Comparison of ENCODE assay signal across 8 cellular contexts in genomic region chr19:40348125-40348913, GRCh38. TPM values are rescaled to one million over a fixed set of nuclear protein-coding genes. Genes with fewer than 3 reads are reported as not detected.
DNase-seq lines count a peak whose midpoint lies in the region; ATAC-seq, FAIRE-seq and TF ChIP-seq lines count a peak whose summit lies in the region.

Gene C19orf47, minus strand, starts transcription at chr19:40348397. Its CDS starts 6,540 bp downstream, at chr19:40341857.
Gene PLD3, plus strand, starts transcription at chr19:40348695. Its CDS starts 17,789 bp downstream, at chr19:40366484.

- TF ChIP-seq RAD21 in HepG2 (CRISPR knock-in tag; IDR thresholded peaks at IDR 0.05), result peak; percentile 51; the same call in 1 of the 2 replicates

- H3K4me3 ChIP-seq in HepG2 (replicated peaks in 1 of 3; ENCODE audit: insufficient read depth in 1 of 3, low read depth in 2 of 3, low read length in 3 of 3), result peak within 1 kb of the TSS; percentile 80 to 98 (median 92)

- CTCF ChIA-PET in HepG2 (lab: Yijun Ruan, JAX; ENCODE audit: low intra/inter-chr PET ratio, low total read pairs), result no interaction called here

- peak; percentile 81 to 92 for TF ChIP-seq POLR2A in HepG2 (IDR thresholded peaks at IDR 0.05; ENCODE audit: insufficient read depth in 1 of 2, low read depth in 2 of 2, low read length in 2 of 2)

- intact Hi-C loops in HepG2 (cut with micrococcal nuclease; ENCODE audit: unreplicated experiment), result loop anchor here (10.0 kb wide), 1 partner anchor 76 kb away; the partner anchor contains the start of gene SERTAD1

- no peaks in the 10 kb centered on the region; the same call in 1 of the 2 replicates for H4K20me1 ChIP-seq in HepG2 (ENCODE audit: insufficient read depth, low read length)

- DNase-seq in NCI-H774 (lab: John Stamatoyannopoulos, UW) (peak; percentile 98), dermis blood vessel endothelial cell (peak; percentile 100), HepG2 (ENCODE audit: low spot score) (peak; percentile 97)
- DNase-seq in activated CD4-positive, alpha-beta T cell treated with anti-CD3 and anti-CD28 coated beads, Interleukin-2, amount 50 U/mL, for 4 hours, result peak; percentile 97 to 99
- DNase-seq in stimulated activated CD4-positive, alpha-beta T cell treated with anti-CD3 and anti-CD28 coated beads, Interleukin-4, amount 100 ng/mL, for 1 hour, result peak; percentile 98

- TF ChIP-seq CTCF in C4-2B (conservative IDR thresholded peaks at IDR 0.05) (no peak), HepG2 (CRISPR knock-in tag; IDR thresholded peaks at IDR 0.05) (peak; percentile 21)

- no peaks in the 10 kb centered on the region; a peak in 1 of 5 replicates for H3K27me3 ChIP-seq in HepG2 (ENCODE audit: control insufficient read depth in 1 of 2, insufficient read depth in 2 of 2, low read length in 2 of 2)

- peak; percentile 72 for FAIRE-seq in HepG2 (lab: Jason Lieb, UNC)

- H3K4me1 ChIP-seq in HepG2 (ENCODE audit: insufficient read depth, low read length), result peaks cover 16% of the 10 kb centered on the region

- H3K9ac ChIP-seq in HepG2 (ENCODE audit: insufficient read depth, low read depth, low read length), result peak within 1 kb of the TSS; percentile 88

- no TSS peak for BruUV-seq in HepG2 (replicated peaks; lab: Mats Ljungman, UMichigan)

- peaks cover 21% of the 10 kb centered on the region for H3K79me2 ChIP-seq in HepG2 (ENCODE audit: insufficient read depth, low read length)

- H3K9me3 ChIP-seq in HepG2 (ENCODE audit: low read length), result no peaks in the 10 kb centered on the region

- H3K36me3 ChIP-seq in HepG2 (replicated peaks in 1 of 2; ENCODE audit: control insufficient read depth in 1 of 2, insufficient read depth in 2 of 2, low read length in 2 of 2), result no peaks in the 10 kb centered on the region

- POLR2A ChIA-PET in HepG2 (lab: Yijun Ruan, JAX), result interaction anchor here (0.6 to 1.5 kb wide), 16 partner anchors 9 to 1511 kb away, joined by 3 to 12 read pairs (median 3); partner anchors contain the start of genes BLVRB and SERTAD1

- under 1% methylated on average over 39 of the region's 77 CpGs for WGBS in HepG2 (ENCODE audit: low lambda C conversion rate)

- peak within 1 kb of the TSS; percentile 74 for H2AFZ ChIP-seq in HepG2 (ENCODE audit: low read length)

- ATAC-seq in GM19395 (IDR thresholded peaks at IDR 0.05; ENCODE audit: unreplicated experiment), result peak; percentile 91
- ATAC-seq in HG03565 (IDR thresholded peaks at IDR 0.05; ENCODE audit: unreplicated experiment), result peak; percentile 89
- ATAC-seq in HepG2, result peak; percentile 99

- peak in 1 of 2 experiments; percentile 26; a peak in 1 of 4 replicates for TF ChIP-seq EP300 in HepG2 (IDR thresholded peaks at IDR 0.05; ENCODE audit: low read depth in 2 of 2, low read length in 2 of 2)
- TF ChIP-seq EP300 in HepG2 (CRISPR knock-in tag; IDR thresholded peaks at IDR 0.05; ENCODE audit: borderline replicate concordance), result no peak

- peak within 1 kb of the TSS; percentile 100 for H3K4me2 ChIP-seq in HepG2 (ENCODE audit: low read depth, low read length)

- H3K27ac ChIP-seq in C4-2B, result peak within 1 kb of the TSS; percentile 66
- peak within 1 kb of the TSS; percentile 57 for H3K27ac ChIP-seq in HepG2 (ENCODE audit: extremely low read length, insufficient read depth, low read length)

- in situ Hi-C loops in HepG2 (cut with HindIII; ENCODE audit: extremely low pct_ligation_motif_present, low pct_unique_long_range_greater_than_20kb), result no loop called here

TF ChIP-seq in HepG2, 621 proteins besides CTCF, POLR2A, EP300 and RAD21 (continues in another document):
- no peak for TF ChIP-seq ZNF558 (CRISPR knock-in tag; IDR thresholded peaks at IDR 0.05; ENCODE audit: borderline replicate concordance)
- no peak for TF ChIP-seq PLRG1 (conservative IDR thresholded peaks at IDR 0.05)
- peak; percentile 82 for TF ChIP-seq ZFX (CRISPR knock-in tag; IDR thresholded peaks at IDR 0.05; ENCODE audit: low read depth)
- TF ChIP-seq, protein P1, sequence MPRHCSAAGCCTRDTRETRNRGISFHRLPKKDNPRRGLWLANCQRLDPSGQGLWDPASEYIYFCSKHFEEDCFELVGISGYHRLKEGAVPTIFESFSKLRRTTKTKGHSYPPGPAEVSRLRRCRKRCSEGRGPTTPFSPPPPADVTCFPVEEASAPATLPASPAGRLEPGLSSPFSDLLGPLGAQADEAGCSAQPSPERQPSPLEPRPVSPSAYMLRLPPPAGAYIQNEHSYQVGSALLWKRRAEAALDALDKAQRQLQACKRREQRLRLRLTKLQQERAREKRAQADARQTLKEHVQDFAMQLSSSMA (CRISPR knock-in tag; IDR thresholded peaks at IDR 0.05), result 0 out of 2 replicates have a peak, but pooled peaks have one; percentile 24
- peak; percentile 94 for TF ChIP-seq YEATS2 (CRISPR knock-in tag; IDR thresholded peaks at IDR 0.05; ENCODE audit: borderline replicate concordance)
- no peak for TF ChIP-seq ZFYVE20 (CRISPR knock-in tag; IDR thresholded peaks at IDR 0.05; ENCODE audit: borderline replicate concordance, low read depth)
- peak; percentile 64 for TF ChIP-seq HDAC2 (CRISPR knock-in tag; IDR thresholded peaks at IDR 0.05)
- TF ChIP-seq ZNF468 (CRISPR knock-in tag; IDR thresholded peaks at IDR 0.05), result no peak
- 0 out of 4 replicates have a peak, but pooled peaks of 1 of the 2 experiments have one; percentile 69 for TF ChIP-seq KLF16 (CRISPR knock-in tag; IDR thresholded peaks at IDR 0.05)
- no peak for TF ChIP-seq ARNT (IDR thresholded peaks at IDR 0.05)
- TF ChIP-seq BHLHE40 (IDR thresholded peaks at IDR 0.05; ENCODE audit: low read length), result peak; percentile 99
- no peak for TF ChIP-seq ZNF383 (CRISPR knock-in tag; IDR thresholded peaks at IDR 0.05; ENCODE audit: borderline replicate concordance)
- TF ChIP-seq SRY (CRISPR knock-in tag; IDR thresholded peaks at IDR 0.05), result 0 out of 2 replicates have a peak, but pooled peaks have one; percentile 39
- TF ChIP-seq ZNF205 (CRISPR knock-in tag; IDR thresholded peaks at IDR 0.05), result no peak

RNA-seq across cellular contexts. Expression of gene C19orf47, which starts in this region (rescaled TPM):
- total RNA-seq in dermis blood vessel endothelial cell (5.3 and 9.2 TPM in 2 replicates), HepG2 (2016; rRNA removed; fragmentation: Illumina TruSeq; extraction: Trizol) (6.8 and 8.1 TPM in 2 replicates)
- 12.5 and 13.5 TPM in 2 replicates for total RNA-seq in HepG2 (2016; cell fraction: cytosol; rRNA removed; fragmentation: Illumina TruSeq; extraction: Trizol; ENCODE audit: low read depth)
- total RNA-seq in HepG2 (2016; cell fraction: insoluble cytoplasmic fraction; rRNA removed; fragmentation: Illumina TruSeq; extraction: Trizol), result 5.6 and 9.0 TPM in 2 replicates
- total RNA-seq in HepG2 (2016; cell fraction: membrane; rRNA removed; fragmentation: Illumina TruSeq; extraction: Trizol), result 18.7 and 22.9 TPM in 2 replicates
- 3.6 and 5.4 TPM in 2 replicates for total RNA-seq in HepG2 (2016; cell fraction: nucleus; rRNA removed; fragmentation: Illumina TruSeq; extraction: Trizol)
- polyA plus RNA-seq in HepG2 (2011; rRNA removed), result 10.6 and 11.1 TPM in 2 replicates
- polyA plus RNA-seq in HepG2 (2011; cell fraction: cytosol; rRNA removed), result 6.7 and 7.2 TPM in 2 replicates
- polyA plus RNA-seq in HepG2 (2011; cell fraction: nucleus; rRNA removed), result 10.7 and 10.8 TPM in 2 replicates
- polyA plus RNA-seq in HepG2 (2012), result 3.6 and 4.2 TPM in 2 replicates
- polyA plus RNA-seq in HepG2 (2016; cell fraction: cytosol; fragmentation: Illumina TruSeq; extraction: Trizol; ENCODE audit: low read depth), result 12.8 and 17.0 TPM in 2 replicates
- polyA plus RNA-seq in HepG2 (2016; cell fraction: insoluble cytoplasmic fraction; fragmentation: Illumina TruSeq; extraction: Trizol; ENCODE audit: low read depth), result 9.6 and 11.1 TPM in 2 replicates
- 23.8 and 24.6 TPM in 2 replicates for polyA plus RNA-seq in HepG2 (2016; cell fraction: membrane; fragmentation: Illumina TruSeq; extraction: Trizol; ENCODE audit: low read depth)
- 12.8 and 13.4 TPM in 2 replicates for polyA plus RNA-seq in HepG2 (2016; cell fraction: nucleus; fragmentation: Illumina TruSeq; extraction: Trizol; ENCODE audit: insufficient read depth, low read depth)
- polyA minus RNA-seq in HepG2 (2011; rRNA and poly(A)+ RNA removed; ENCODE audit: low replicate concordance), result 18.0 and 74.8 TPM in 2 replicates
- polyA minus RNA-seq in HepG2 (2011; cell fraction: cytosol; rRNA and poly(A)+ RNA removed), result 7.0 and 8.4 TPM in 2 replicates
- 6.8 and 7.3 TPM in 2 replicates for polyA minus RNA-seq in HepG2 (2011; cell fraction: nucleus; rRNA and poly(A)+ RNA removed)

RNA-seq across cellular contexts. Expression of gene PLD3, which starts in this region (rescaled TPM):
- total RNA-seq in dermis blood vessel endothelial cell, result 173 and 228 TPM in 2 replicates
- 26.8 and 45.7 TPM in 2 replicates for total RNA-seq in HepG2 (2016; rRNA removed; fragmentation: Illumina TruSeq; extraction: Trizol)
- 18.2 and 19.0 TPM in 2 replicates for total RNA-seq in HepG2 (2016; cell fraction: cytosol; rRNA removed; fragmentation: Illumina TruSeq; extraction: Trizol; ENCODE audit: low read depth)
- total RNA-seq in HepG2 (2016; cell fraction: insoluble cytoplasmic fraction; rRNA removed; fragmentation: Illumina TruSeq; extraction: Trizol), result 29.0 and 47.3 TPM in 2 replicates
- total RNA-seq in HepG2 (2016; cell fraction: membrane; rRNA removed; fragmentation: Illumina TruSeq; extraction: Trizol), result 26.1 and 41.8 TPM in 2 replicates
- total RNA-seq in HepG2 (2016; cell fraction: nucleus; rRNA removed; fragmentation: Illumina TruSeq; extraction: Trizol), result 37.3 and 42.7 TPM in 2 replicates
- 164 and 203 TPM in 2 replicates for polyA plus RNA-seq in HepG2 (2011; rRNA removed)
- 105 and 149 TPM in 2 replicates for polyA plus RNA-seq in HepG2 (2011; cell fraction: cytosol; rRNA removed)
- 114 and 115 TPM in 2 replicates for polyA plus RNA-seq in HepG2 (2011; cell fraction: nucleus; rRNA removed)
- polyA plus RNA-seq in HepG2 (2012), result 107 and 135 TPM in 2 replicates
- polyA plus RNA-seq in HepG2 (2016; cell fraction: cytosol; fragmentation: Illumina TruSeq; extraction: Trizol; ENCODE audit: low read depth), result 16.6 and 27.8 TPM in 2 replicates
- 36.6 and 37.2 TPM in 2 replicates for polyA plus RNA-seq in HepG2 (2016; cell fraction: insoluble cytoplasmic fraction; fragmentation: Illumina TruSeq; extraction: Trizol; ENCODE audit: low read depth)
- polyA plus RNA-seq in HepG2 (2016; cell fraction: membrane; fragmentation: Illumina TruSeq; extraction: Trizol; ENCODE audit: low read depth), result 34.7 and 44.6 TPM in 2 replicates
- 75.1 and 78.1 TPM in 2 replicates for polyA plus RNA-seq in HepG2 (2016; cell fraction: nucleus; fragmentation: Illumina TruSeq; extraction: Trizol; ENCODE audit: insufficient read depth, low read depth)
- 86.0 and 162 TPM in 2 replicates for polyA minus RNA-seq in HepG2 (2011; rRNA and poly(A)+ RNA removed; ENCODE audit: low replicate concordance)
- polyA minus RNA-seq in HepG2 (2011; cell fraction: cytosol; rRNA and poly(A)+ RNA removed), result 72.3 and 102 TPM in 2 replicates
- polyA minus RNA-seq in HepG2 (2011; cell fraction: nucleus; rRNA and poly(A)+ RNA removed), result 23.6 and 31.3 TPM in 2 replicates

Comparison
In these comparisons a context has a peak if more than half of its experiments do, and no peak if none do; other contexts are left out.
1. Peak in every context shown above with its lines: DNase-seq, ATAC-seq, H3K4me3 ChIP-seq and H3K27ac ChIP-seq.